Comparison of ENCODE assay signal across 18 cellular contexts in genomic region chrX:41723821-41724220, GRCh38. TPM values are rescaled to one million over a fixed set of nuclear protein-coding genes. Genes with fewer than 3 reads are reported as not detected.
DNase-seq lines count a peak whose midpoint lies in the region; ATAC-seq and TF ChIP-seq lines count a peak whose summit lies in the region.
"Had no signal": no experiment of that assay in that cellular context is flagged by ENCODE, and none has a peak within 500 bp of the region (broad histone marks: within the 10 kb centered on the region; RNA-seq: fewer than 3 reads in every experiment).

Gene GPR82, plus strand, starts transcription at chrX:41724181. Its CDS starts 2,846 bp downstream, at chrX:41727027.

- TF ChIP-seq CTCF in HL-60 (IDR thresholded peaks at IDR 0.05; ENCODE audit: insufficient read depth, low read length): no peak
- TF ChIP-seq CTCF in OCI-LY3 (IDR thresholded peaks at IDR 0.05; ENCODE audit: low read depth, low read length): no peak
- no peak for TF ChIP-seq CTCF in left lung (IDR thresholded peaks at IDR 0.05)

- no peak within 1 kb of the TSS for H2AFZ ChIP-seq in OCI-LY3 (ENCODE audit: low read depth, low read length)

- ATAC-seq in stimulated activated naive B cell treated with anti-CD40 and anti-IgM and Interleukin-4, amounts not matched to agents 10 μg/mL and 1 μg/mL and 100 μg/mL, for 72 hours (replicated peaks): peak; percentile 46 to 55
- ATAC-seq in left lung (no peak), left lobe of liver (no peak)

- peak within 1 kb of the TSS; percentile 60 for H3K4me2 ChIP-seq in OCI-LY3 (ENCODE audit: low read length)

- H3K4me1 ChIP-seq in OCI-LY3 (ENCODE audit: low read length) (peaks cover 33% of the 10 kb centered on the region), adipocyte (ENCODE audit: control insufficient read depth, insufficient read depth, low read length) (peaks cover 18% of the 10 kb centered on the region), left lung (peaks cover 0 to 17% of the 10 kb centered on the region in 2 donors)

- H3K9ac ChIP-seq in OCI-LY3 (ENCODE audit: low read length): no peak within 1 kb of the TSS
- peak within 1 kb of the TSS; percentile 20 for H3K9ac ChIP-seq in adipocyte (ENCODE audit: low read length)

- H3K27ac Mint-ChIP-seq in stimulated activated naive B cell treated with anti-CD40 and anti-IgM and Interleukin-4, amounts not matched to agents 10 μg/mL and 1 μg/mL and 100 μg/mL, for 72 hours: peak within 1 kb of the TSS; percentile 25

- H3K4me3 ChIP-seq in HL-60 (replicated peaks; ENCODE audit: insufficient read depth, low read length) (no peak within 1 kb of the TSS), OCI-LY3 (ENCODE audit: low read length) (no peak within 1 kb of the TSS; the same call in 1 of the 2 replicates), adipocyte (ENCODE audit: low read length) (peak within 1 kb of the TSS; percentile 30), left lung (no peak within 1 kb of the TSS)
- H3K4me3 ChIP-seq: lung had no signal

- H3K9me3 Mint-ChIP-seq in stimulated activated naive B cell treated with anti-CD40 and anti-IgM and Interleukin-4, amounts not matched to agents 10 μg/mL and 1 μg/mL and 100 μg/mL, for 72 hours: peaks cover 0 to 4% of the 10 kb centered on the region in 2 donors

- peaks cover 21% of the 10 kb centered on the region in 2 donors for H3K4me1 Mint-ChIP-seq in stimulated activated naive B cell treated with anti-CD40 and anti-IgM and Interleukin-4, amounts not matched to agents 10 μg/mL and 1 μg/mL and 100 μg/mL, for 72 hours

- H3K36me3 ChIP-seq in OCI-LY3 (replicated peaks; ENCODE audit: low read depth, low read length) (peaks cover 29% of the 10 kb centered on the region), adipocyte (ENCODE audit: control insufficient read depth, insufficient read depth, low read length, severe bottlenecking) (no peaks in the 10 kb centered on the region), left lung (peaks cover 0 to 2% of the 10 kb centered on the region in 2 donors)

- H3K27ac ChIP-seq in HL-60 (replicated peaks): peak within 1 kb of the TSS; percentile 10
- H3K27ac ChIP-seq in OCI-LY3 (ENCODE audit: low read length): no peak within 1 kb of the TSS
- H3K27ac ChIP-seq in left lung: no peak within 1 kb of the TSS
- H3K27ac ChIP-seq: C4-2B had no signal

- H3K9me3 ChIP-seq in OCI-LY3 (ENCODE audit: insufficient read depth, low read length) (0 out of 2 replicates have a peak, but pooled peaks cover 8% of the 10 kb centered on the region), adipocyte (ENCODE audit: control insufficient read depth, low read length) (peaks cover 4% of the 10 kb centered on the region), left lung (no peaks in the 10 kb centered on the region)

- peaks cover 19% of the 10 kb centered on the region; the same call in 1 of the 2 replicates for H4K20me1 ChIP-seq in OCI-LY3 (ENCODE audit: insufficient read depth, low read length)

- H3K36me3 Mint-ChIP-seq in stimulated activated naive B cell treated with anti-CD40 and anti-IgM and Interleukin-4, amounts not matched to agents 10 μg/mL and 1 μg/mL and 100 μg/mL, for 72 hours: peaks cover 7 to 13% of the 10 kb centered on the region in 2 donors

- H3K4me3 Mint-ChIP-seq in stimulated activated naive B cell treated with anti-CD40 and anti-IgM and Interleukin-4, amounts not matched to agents 10 μg/mL and 1 μg/mL and 100 μg/mL, for 72 hours: no peak within 1 kb of the TSS

- H3K27me3 ChIP-seq in HL-60 (ENCODE audit: insufficient read depth, poor library complexity, severe bottlenecking) (no peaks in the 10 kb centered on the region), OCI-LY3 (ENCODE audit: low read depth, low read length) (peaks cover 8% of the 10 kb centered on the region; the same call in 1 of the 2 replicates), adipocyte (replicated peaks; ENCODE audit: control insufficient read depth, insufficient read depth, low read length) (peaks cover 4% of the 10 kb centered on the region), left lung (no peaks in the 10 kb centered on the region)

- DNase-seq in HL-60 (ENCODE audit: low read depth in 1 of 2, low spot score in 1 of 2) (peak in 1 of 2 experiments; percentile 43), adipocyte (ENCODE audit: low read depth) (no peak), left lung (no peak), left lobe of liver (ENCODE audit: low spot score) (no peak), glomerular visceral epithelial cell (ENCODE audit: extremely low spot score) (no peak)
- no peak for DNase-seq in stimulated activated naive B cell treated with anti-CD40 and anti-IgM and Interleukin-4, amounts not matched to agents 10 μg/mL and 1 μg/mL and 100 μg/mL, for 72 hours
- DNase-seq: activated CD4-positive, CD25-positive, alpha-beta regulatory T cell treated with anti-CD3 and anti-CD28 coated beads, Interleukin-2, amount 50 U/mL, for 72 hours; activated T-cell treated with anti-CD3 and anti-CD28 coated beads for 4 hours; cerebellar nuclear complex; DND-41; NCI-H187 treated with DMSO at 0.1 percent for 48 hours; NCI-H510A had no signal

- intact Hi-C loops in left lung (cut with DNase I): no loop called here

- H3K27me3 Mint-ChIP-seq in stimulated activated naive B cell treated with anti-CD40 and anti-IgM and Interleukin-4, amounts not matched to agents 10 μg/mL and 1 μg/mL and 100 μg/mL, for 72 hours: peaks cover 0 to 12% of the 10 kb centered on the region in 2 donors

- H3K79me2 ChIP-seq in OCI-LY3 (ENCODE audit: low read length): no peaks in the 10 kb centered on the region

RNA-seq across cellular contexts. Expression of gene GPR82, which starts in this region (rescaled TPM):
- under 1 TPM; 0.17 to 0.37 TPM for total RNA-seq in left lung
- total RNA-seq in left lobe of liver: 0.28 TPM
- total RNA-seq: frontal cortex, H1, temporal lobe had no signal

Comparison
In these comparisons a context has a peak if more than half of its experiments do, and no peak if none do; other contexts are left out.
1. ATAC-seq: peak in stimulated activated naive B cell treated with anti-CD40 and anti-IgM and Interleukin-4, amounts not matched to agents 10 μg/mL and 1 μg/mL and 100 μg/mL, for 72 hours (2 of 2); none in left lung (single experiment) and left lobe of liver (single experiment).